ENCODE assay signal across 2 cellular contexts in genomic region chr6:16398587-16398986, GRCh38.
TF ChIP-seq lines count a peak whose summit lies in the region.

No MANE protein-coding gene starts in this region.

TF ChIP-seq in IMR-90, 13 proteins besides CTCF, POLR2A, EP300 and RAD21:
- TF ChIP-seq RCOR1 (IDR thresholded peaks at IDR 0.05; ENCODE audit: insufficient replicate concordance, low read length) (no peak), NFE2L2 (IDR thresholded peaks at IDR 0.05; ENCODE audit: low read depth, low read length) (no peak), BHLHE40 (IDR thresholded peaks at IDR 0.05; ENCODE audit: low read depth, low read length) (no peak), CEBPB (IDR thresholded peaks at IDR 0.05; ENCODE audit: low read depth, low read length) (no peak), MXI1 (IDR thresholded peaks at IDR 0.05; ENCODE audit: borderline replicate concordance, low read depth, low read length) (no peak), RFX5 (IDR thresholded peaks at IDR 0.05; ENCODE audit: low read depth, low read length) (no peak)

TF ChIP-seq in endothelial cell of umbilical vein, 7 proteins besides CTCF, POLR2A, EP300 and RAD21:
- no peak for TF ChIP-seq JUN (IDR thresholded peaks at IDR 0.05; ENCODE audit: borderline replicate concordance, insufficient read depth, insufficient read length, low read depth)
- no peak for TF ChIP-seq GATA2 (IDR thresholded peaks at IDR 0.05; ENCODE audit: insufficient read depth, insufficient read length, low read depth, low read length)
- no peak for TF ChIP-seq MAX (IDR thresholded peaks at IDR 0.05; ENCODE audit: insufficient read depth, insufficient read length)
- TF ChIP-seq MYC (IDR thresholded peaks at IDR 0.05; ENCODE audit: low read depth, low read length): no peak
- no peak for TF ChIP-seq POLR2AphosphoS5 (IDR thresholded peaks at IDR 0.05; ENCODE audit: insufficient read depth, low read depth, low read length)
- no peak for TF ChIP-seq FOS (IDR thresholded peaks at IDR 0.05; ENCODE audit: borderline replicate concordance, insufficient read depth, low read length)
- no peak for TF ChIP-seq EZH2 (IDR thresholded peaks at IDR 0.05; ENCODE audit: borderline replicate concordance, low read depth, low read length, severe bottlenecking)
TF ChIP-seq in endothelial cell of umbilical vein: peak in this region for 0.
